ENCODE assay signal across 13 cellular contexts in genomic region chr9:133128152-133128551, GRCh38. TPM values are rescaled to one million over a fixed set of nuclear protein-coding genes. Genes with fewer than 3 reads are reported as not detected.
A peak's percentile ranks its signal among the peaks of the same experiment; 100 is the strongest.
DNase-seq lines count a peak whose midpoint lies in the region; ATAC-seq and TF ChIP-seq lines count a peak whose summit lies in the region.
"Had no signal": no experiment of that assay in that cellular context is flagged by ENCODE, and none has a peak within 500 bp of the region (broad histone marks: within the 10 kb centered on the region; RNA-seq: fewer than 3 reads in every experiment).

No MANE protein-coding gene starts in this region.

- H3K4me1 Mint-ChIP-seq in naive thymus-derived CD8-positive, alpha-beta T cell = peaks cover 39 to 87% (median 80%) of the 10 kb centered on the region in 4 donors

- peaks cover 0 to 70% of the 10 kb centered on the region in 2 donors for H3K4me1 ChIP-seq in right atrium auricular region
- peaks cover 18% of the 10 kb centered on the region for H3K4me1 ChIP-seq in right cardiac atrium (ENCODE audit: control insufficient read depth, insufficient read depth, low read length)
- H3K4me1 ChIP-seq in upper lobe of right lung = peaks cover 42% of the 10 kb centered on the region

- TF ChIP-seq CTCF in right atrium auricular region (IDR thresholded peaks at IDR 0.05) = no peak
- TF ChIP-seq CTCF in upper lobe of right lung (IDR thresholded peaks at IDR 0.05) = no peak

- 88% methylated on average over 13 of the region's 13 CpGs for WGBS in right cardiac atrium

- ATAC-seq in right cardiac atrium = no peak
- no peak for ATAC-seq in naive thymus-derived CD8-positive, alpha-beta T cell
- no peak for ATAC-seq in upper lobe of right lung
- no peak for ATAC-seq in GM18907 (IDR thresholded peaks at IDR 0.05; ENCODE audit: unreplicated experiment)

- H3K9me3 ChIP-seq in right atrium auricular region = no peaks in the 10 kb centered on the region
- no peaks in the 10 kb centered on the region for H3K9me3 ChIP-seq in right cardiac atrium (ENCODE audit: control insufficient read depth, low read length)
- H3K9me3 ChIP-seq in upper lobe of right lung = no peaks in the 10 kb centered on the region
- H3K9me3 ChIP-seq: tibial nerve had no signal

- peaks cover 0 to 2% (median 2%) of the 10 kb centered on the region in 3 donors for H3K36me3 Mint-ChIP-seq in naive thymus-derived CD8-positive, alpha-beta T cell

- H3K36me3 ChIP-seq in right atrium auricular region = no peaks in the 10 kb centered on the region
- no peaks in the 10 kb centered on the region for H3K36me3 ChIP-seq in upper lobe of right lung
- H3K36me3 ChIP-seq: tibial nerve had no signal

- intact Hi-C loops in right cardiac atrium (cut with DNase I) = no loop called here
- intact Hi-C loops in upper lobe of right lung (cut with DNase I) = no loop called here

- H3K27ac ChIP-seq in right atrium auricular region (peak overlapping the region; percentile 86 to 94), right cardiac atrium (ENCODE audit: low read length) (no peak overlapping the region), angular gyrus (ENCODE audit: low read depth, low read length) (peak overlapping the region; percentile 87), upper lobe of right lung (peak overlapping the region; percentile 83)

- POLR2A ChIA-PET in naive thymus-derived CD8-positive, alpha-beta T cell (lab: Charles Lee) = interaction anchor here (3.1 to 6.0 kb wide), 2 partner anchors 15 kb away, joined by 16 to 99 read pairs; no protein-coding TSS in a partner anchor

- no peaks in the 10 kb centered on the region for H3K27me3 Mint-ChIP-seq in naive thymus-derived CD8-positive, alpha-beta T cell

- peak overlapping the region; percentile 7 to 83 (median 67) for H3K4me3 Mint-ChIP-seq in naive thymus-derived CD8-positive, alpha-beta T cell

- H3K4me3 ChIP-seq in right atrium auricular region (no peak overlapping the region), right cardiac atrium (ENCODE audit: low read length) (no peak overlapping the region), upper lobe of right lung (no peak overlapping the region)
- H3K4me3 ChIP-seq: coronary artery, lung, smooth muscle cell, tibial nerve had no signal

- H3K9me3 Mint-ChIP-seq in naive thymus-derived CD8-positive, alpha-beta T cell = no peaks in the 10 kb centered on the region

- H3K27me3 ChIP-seq in right atrium auricular region = no peaks in the 10 kb centered on the region
- no peaks in the 10 kb centered on the region for H3K27me3 ChIP-seq in right cardiac atrium (ENCODE audit: control insufficient read depth, insufficient read depth)
- H3K27me3 ChIP-seq in upper lobe of right lung = no peaks in the 10 kb centered on the region
- H3K27me3 ChIP-seq: tibial nerve had no signal

- peak overlapping the region; percentile 82 to 100 (median 90) for H3K27ac Mint-ChIP-seq in naive thymus-derived CD8-positive, alpha-beta T cell

- DNase-seq in right atrium auricular region (ENCODE audit: low spot score) = no peak
- DNase-seq in right cardiac atrium = no peak
- DNase-seq in naive thymus-derived CD8-positive, alpha-beta T cell = no peak
- no peak for DNase-seq in upper lobe of right lung
- DNase-seq in AG08396 (ENCODE audit: low spot score) = no peak
- DNase-seq in inferior parietal cortex (ENCODE audit: extremely low spot score) = no peak
- DNase-seq: amniotic stem cell had no signal

RNA-seq across cellular contexts. Expression of gene RALGDS, which starts 7.1 kb away (rescaled TPM):
- total RNA-seq in right atrium auricular region = 10 to 100 TPM; 26.7 to 30.1 TPM
- total RNA-seq in right cardiac atrium = 10 to 100 TPM; 18.5 to 36.3 (median 32.1) TPM
- 33.8 TPM for polyA plus RNA-seq in right cardiac atrium
- 10 to 100 TPM; 93.7 to 99.9 TPM for total RNA-seq in naive thymus-derived CD8-positive, alpha-beta T cell
- 10 to 100 TPM; 14.1 to 35.5 (median 29.4) TPM for polyA plus RNA-seq in naive thymus-derived CD8-positive, alpha-beta T cell
- total RNA-seq in upper lobe of right lung = 66.3 TPM

RNA-seq across cellular contexts. Expression of gene GBGT1, which starts 35.6 kb away (rescaled TPM):
- total RNA-seq in right atrium auricular region (10 to 100 TPM; 15.5 to 16.8 TPM), right cardiac atrium (10 to 100 TPM in 3 of 4 donors, 1 to 10 TPM in 1; 9.6 to 12.8 (median 11.3) TPM), upper lobe of right lung (27.4 TPM)
- 7.4 TPM for polyA plus RNA-seq in right cardiac atrium
- total RNA-seq in naive thymus-derived CD8-positive, alpha-beta T cell = 1 to 10 TPM; 4.1 to 4.9 TPM
- not detected for polyA plus RNA-seq in naive thymus-derived CD8-positive, alpha-beta T cell
